In genomic region chr17:57921342-57921741, GRCh38 we compare ENCODE assay signal across 14 cellular contexts. TPM values are rescaled to one million over a fixed set of nuclear protein-coding genes. Genes with fewer than 3 reads are reported as not detected.
A peak's percentile ranks its signal among the peaks of the same experiment; 100 is the strongest.
DNase-seq lines count a peak whose midpoint lies in the region; ATAC-seq and TF ChIP-seq lines count a peak whose summit lies in the region.
"Had no signal": no experiment of that assay in that cellular context is flagged by ENCODE, and none has a peak within 500 bp of the region (broad histone marks: within the 10 kb centered on the region; RNA-seq: fewer than 3 reads in every experiment).

No MANE protein-coding gene starts in this region.

- in situ Hi-C loops in IMR-90 (cut with MboI; ENCODE audit: low sequenced_read_pairs), result no loop called here

- peak overlapping the region; percentile 27 for H3K4me2 ChIP-seq in IMR-90 (ENCODE audit: low read depth, low read length)

- no peak overlapping the region for H3K56ac ChIP-seq in IMR-90 (ENCODE audit: extremely low read depth, insufficient read depth, low read length)

- intact Hi-C loops in IMR-90 (cut with micrococcal nuclease) (no loop called here), lower lobe of right lung (cut with DNase I) (no loop called here)

- POLR2A ChIA-PET in IMR-90 (lab: Charles Lee; ENCODE audit: unreplicated experiment), result no interaction called here

- no peaks in the 10 kb centered on the region; the same call in 1 of the 2 replicates for H4K20me1 ChIP-seq in IMR-90 (ENCODE audit: insufficient read depth, low read length)

- dilution Hi-C loops in IMR-90 (cut with HindIII; ENCODE audit: low sequenced_read_pairs, unreplicated experiment), result no loop called here

- peak overlapping the region; percentile 18 for H2AK5ac ChIP-seq in IMR-90 (ENCODE audit: low read depth, low read length)

- H2BK15ac ChIP-seq in IMR-90 (ENCODE audit: low read depth, low read length), result peak overlapping the region; percentile 4; the same call in 1 of the 3 replicates

- no peaks in the 10 kb centered on the region for H3K27me3 ChIP-seq in IMR-90 (ENCODE audit: control insufficient read depth, insufficient read depth, low read length)
- H3K27me3 ChIP-seq in ectodermal cell (ENCODE audit: control insufficient read depth, insufficient read depth, low read length, poor library complexity, severe bottlenecking), result no peaks in the 10 kb centered on the region
- H3K27me3 ChIP-seq in lower lobe of right lung (ENCODE audit: low read depth), result no peaks in the 10 kb centered on the region

- no peak overlapping the region for H3K4me3 ChIP-seq in IMR-90 (ENCODE audit: insufficient read depth, low read depth, low read length)
- H3K4me3 ChIP-seq in ectodermal cell (ENCODE audit: insufficient read depth, low read depth, low read length), result no peak overlapping the region
- H3K4me3 ChIP-seq in lower lobe of right lung, result no peak overlapping the region
- H3K4me3 ChIP-seq: GM12878 had no signal

- peak overlapping the region; percentile 1; the same call in 1 of the 2 replicates for H2BK20ac ChIP-seq in IMR-90 (ENCODE audit: low read depth, low read length)

- no peak for TF ChIP-seq CTCF in IMR-90 (conservative IDR thresholded peaks at IDR 0.05; ENCODE audit: low read depth, low read length)
- no peak for TF ChIP-seq CTCF in lower lobe of right lung (IDR thresholded peaks at IDR 0.05)

- H3K27ac ChIP-seq in IMR-90 (ENCODE audit: insufficient read depth, low read length), result peak overlapping the region; percentile 82
- peak overlapping the region; percentile 29 for H3K27ac ChIP-seq in ectodermal cell (ENCODE audit: insufficient read depth, low read depth, low read length, poor library complexity, severe bottlenecking)
- H3K27ac ChIP-seq in lower lobe of right lung, result peak overlapping the region; percentile 73
- H3K27ac ChIP-seq in substantia nigra (ENCODE audit: low read depth, low read length, poor library complexity, severe bottlenecking), result peak overlapping the region; percentile 89

- H2BK5ac ChIP-seq in IMR-90 (ENCODE audit: low read depth, low read length, poor library complexity, severe bottlenecking), result peak overlapping the region; percentile 0

- no TSS peak for BruUV-seq in IMR-90 (replicated peaks; lab: Mats Ljungman, UMichigan)

- H3K4me1 ChIP-seq in IMR-90 (ENCODE audit: control insufficient read depth, insufficient read depth, low read length) (peaks cover 16% of the 10 kb centered on the region), ectodermal cell (ENCODE audit: control insufficient read depth, insufficient read depth, low read length) (peaks cover 59% of the 10 kb centered on the region), lower lobe of right lung (peaks cover 48% of the 10 kb centered on the region)

- H3K36me3 ChIP-seq in IMR-90 (ENCODE audit: control insufficient read depth, insufficient read depth, low read length), result peaks cover 5% of the 10 kb centered on the region; the same call in 1 of the 2 replicates
- H3K36me3 ChIP-seq in ectodermal cell (ENCODE audit: control insufficient read depth, insufficient read depth, low read length), result no peaks in the 10 kb centered on the region
- no peaks in the 10 kb centered on the region for H3K36me3 ChIP-seq in lower lobe of right lung

- CTCF ChIA-PET in IMR-90 (lab: Yijun Ruan, JAX), result interaction anchor here (0.9 kb wide), 1 partner anchor 46 kb away, joined by 3 read pairs; no protein-coding TSS in a partner anchor

- no peak overlapping the region for H2AFZ ChIP-seq in IMR-90 (replicated peaks; ENCODE audit: low read length, poor library complexity)

- peak; percentile 36; the same call in 1 of the 2 replicates for ATAC-seq in IMR-90 (ENCODE audit: low read depth)
- ATAC-seq in lower lobe of right lung, result no peak
- no peak for ATAC-seq in GM21786 (IDR thresholded peaks at IDR 0.05; ENCODE audit: unreplicated experiment)
- ATAC-seq in GM21825 (IDR thresholded peaks at IDR 0.05; ENCODE audit: unreplicated experiment), result no peak
- ATAC-seq: activated naive CD8-positive, alpha-beta T cell treated with anti-CD3 and anti-CD28 coated beads, Interleukin-2, amount 50 U/mL, for 24 hours; GM12878 had no signal

- peak overlapping the region; percentile 53 for H4K91ac ChIP-seq in IMR-90 (ENCODE audit: insufficient read depth, low read depth, low read length)

- H3K9me3 ChIP-seq in IMR-90 (ENCODE audit: control insufficient read depth, insufficient read depth, low read length) (no peaks in the 10 kb centered on the region), ectodermal cell (ENCODE audit: control insufficient read depth, low read length) (no peaks in the 10 kb centered on the region), lower lobe of right lung (no peaks in the 10 kb centered on the region)

- no peak for TF ChIP-seq RAD21 in IMR-90 (IDR thresholded peaks at IDR 0.05; ENCODE audit: low read length)

- no peak for TF ChIP-seq POLR2A in IMR-90 (IDR thresholded peaks at IDR 0.05; ENCODE audit: low read depth, low read length)

- H3K79me1 ChIP-seq in IMR-90 (ENCODE audit: low read depth in 1 of 2, low read length in 2 of 2), result peaks cover 56 to 87% of the 10 kb centered on the region in 2 experiments

- peak; percentile 59 for DNase-seq in IMR-90
- no peak for DNase-seq in lower lobe of right lung
- DNase-seq in substantia nigra (lab: John Stamatoyannopoulos, UW), result peak in 20 of 49 donors; percentile 28 to 70 (median 48)
- no peak for DNase-seq in kidney glomerular epithelial cell (lab: John Stamatoyannopoulos, UW)
- no peak for DNase-seq in mucosa of gallbladder (ENCODE audit: low spot score)
- DNase-seq: activated CD4-positive, alpha-beta T cell treated with anti-CD3 and anti-CD28 coated beads, Interleukin-2, amount 50 U/mL, for 48 hours; activated naive CD8-positive, alpha-beta T cell treated with anti-CD3 and anti-CD28 coated beads, Interleukin-2, amount 50 U/mL, for 24 hours; CD4-positive, alpha-beta memory T cell; NCI-H524; SW 1271 had no signal

- H3K14ac ChIP-seq in IMR-90 (replicated peaks; ENCODE audit: low read depth, low read length), result peak overlapping the region; percentile 83

- peak overlapping the region; percentile 21; the same call in 1 of the 2 replicates for H2BK120ac ChIP-seq in IMR-90 (ENCODE audit: low read depth, low read length)

- peak overlapping the region; percentile 58; the same call in 1 of the 2 replicates for H3K23ac ChIP-seq in IMR-90 (ENCODE audit: low read depth, low read length)

- peak overlapping the region; percentile 52 to 59 for H4K8ac ChIP-seq in IMR-90 (ENCODE audit: low read depth in 2 of 2, low read length in 2 of 2)

- H3K9ac ChIP-seq in IMR-90 (ENCODE audit: low read depth, low read length), result peak overlapping the region; percentile 57

- 18% methylated on average over 4 of the region's 7 CpGs; no CpG with 5 or more reads in 1 of the 2 experiments for WGBS in IMR-90 (ENCODE audit: extremely low coverage in 2 of 2, insufficient read length in 1 of 2), 2 experiments
- 80 to 81% methylated on average over 7 of the region's 7 CpGs for WGBS in ectodermal cell, 2 experiments

- no peak overlapping the region for H2AK9ac ChIP-seq in IMR-90 (replicated peaks; ENCODE audit: low read depth, low read length, poor library complexity)

- H3K9me1 ChIP-seq in IMR-90 (ENCODE audit: insufficient read depth, low read length), result peaks cover 26% of the 10 kb centered on the region

- peak overlapping the region; percentile 7; the same call in 1 of the 2 replicates for H3K18ac ChIP-seq in IMR-90 (ENCODE audit: low read depth, low read length)

- peak overlapping the region; percentile 86 for H3K4ac ChIP-seq in IMR-90 (ENCODE audit: low read depth, low read length)

- H4K5ac ChIP-seq in IMR-90 (ENCODE audit: low read depth, low read length), result peak overlapping the region; percentile 13

TF ChIP-seq in IMR-90, 13 proteins besides CTCF, POLR2A, EP300 and RAD21:
- no peak for TF ChIP-seq RFX5 (IDR thresholded peaks at IDR 0.05; ENCODE audit: low read depth, low read length)
- TF ChIP-seq CEBPB (IDR thresholded peaks at IDR 0.05; ENCODE audit: low read depth, low read length), result 0 out of 2 replicates have a peak, but pooled peaks have one; percentile 12
TF ChIP-seq in IMR-90: peak in this region for 1.

RNA-seq across cellular contexts. Expression of gene CUEDC1, which starts 33.9 kb away (rescaled TPM):
- 4.1 and 4.2 TPM in 2 replicates for total RNA-seq in IMR-90 (2012; rRNA removed)
- 21.2 and 22.6 TPM in 2 replicates for polyA plus RNA-seq in IMR-90 (2012; rRNA removed)
- polyA plus RNA-seq in IMR-90 (2012; cell fraction: cytosol; rRNA removed), result 16.0 and 18.8 TPM in 2 replicates
- polyA plus RNA-seq in IMR-90 (2012; cell fraction: nucleus; rRNA removed; ENCODE audit: low replicate concordance), result 69.3 and 81.4 TPM in 2 replicates
- polyA plus RNA-seq in ectodermal cell (2013, experiment 1 of 4), result 32.6 TPM
- 26.0 TPM for polyA plus RNA-seq in ectodermal cell (2013, experiment 2 of 4)
- polyA plus RNA-seq in ectodermal cell (2013, experiment 3 of 4), result 19.9 TPM
- 21.5 TPM for polyA plus RNA-seq in ectodermal cell (2013, experiment 4 of 4)
- total RNA-seq in lower lobe of right lung, result 42.8 TPM
- 36.9 TPM for total RNA-seq in mucosa of gallbladder
- polyA plus RNA-seq: CD4-positive, alpha-beta memory T cell had no signal

Comparison
In these comparisons a context has a peak if more than half of its experiments do, and no peak if none do; other contexts are left out.
1. H3K27ac ChIP-seq: peak in every context shown above with its lines; median percentile 89 in substantia nigra; 82 in IMR-90; 73 in lower lobe of right lung; 29 in ectodermal cell.